ENCODE assay signal across 19 cellular contexts in genomic region chr3:103181175-103181574, GRCh38.
"Had no signal": no experiment of that assay in that cellular context is flagged by ENCODE, and none has a peak within 500 bp of the region (broad histone marks: within the 10 kb centered on the region; RNA-seq: fewer than 3 reads in every experiment).

No MANE protein-coding gene starts in this region.

- H3K4me1 Mint-ChIP-seq: nephron had no signal

- H3K27me3 Mint-ChIP-seq: progenitor cell of endocrine pancreas had no signal

- H3K4me3 Mint-ChIP-seq: endodermal cell, nephron had no signal

- H3K27ac ChIP-seq: colonic mucosa, gastrocnemius medialis, left lung, lower lobe of right lung, pancreas had no signal

- H3K9me3 ChIP-seq: colonic mucosa, gastrocnemius medialis, lower lobe of right lung, pancreas had no signal

- H3K27ac Mint-ChIP-seq: endodermal cell, nephron, progenitor cell of endocrine pancreas had no signal

- H3K4me1 ChIP-seq: colonic mucosa, gastrocnemius medialis, left lung, lower lobe of right lung, pancreas had no signal

- ATAC-seq: esophagus mucosa, gastrocnemius medialis, left lung, lower lobe of right lung, pancreas, right cardiac atrium had no signal

- DNase-seq: colonic mucosa; dermis blood vessel endothelial cell; endodermal cell; gastrocnemius medialis; islet precursor cell; lower lobe of right lung; mesenchymal stem cell; midbrain; occipital lobe; pancreas; right cardiac atrium; small intestine; stimulated activated CD4-positive, alpha-beta T cell treated with anti-CD3 and anti-CD28 coated beads, Interleukin-2, amount 100 ng/mL, for 48 hours; stimulated activated naive CD4-positive, alpha-beta T cell treated with Interleukin-2 at 50 U/mL for 16 hours; trophoblast cell had no signal

- H3K4me3 ChIP-seq: colonic mucosa, gastrocnemius medialis, left lung, lower lobe of right lung, pancreas had no signal

- H3K27me3 ChIP-seq: colonic mucosa, gastrocnemius medialis, left lung, pancreas had no signal

- H3K36me3 ChIP-seq: colonic mucosa, gastrocnemius medialis, left lung, lower lobe of right lung, pancreas had no signal
